Comparison of ENCODE assay signal across 10 cellular contexts in genomic region chrX:133745361-133745760, GRCh38.
A peak's percentile ranks its signal among the peaks of the same experiment; 100 is the strongest.
DNase-seq lines count a peak whose midpoint lies in the region; ATAC-seq, FAIRE-seq and TF ChIP-seq lines count a peak whose summit lies in the region.
"Had no signal": no experiment of that assay in that cellular context is flagged by ENCODE, and none has a peak within 500 bp of the region (broad histone marks: within the 10 kb centered on the region; RNA-seq: fewer than 3 reads in every experiment).

No MANE protein-coding gene starts in this region.

- H3K56ac ChIP-seq in H1 (replicated peaks; ENCODE audit: insufficient read length, low read depth, low read length), result no peak overlapping the region

- TF ChIP-seq EP300 in H1 (IDR thresholded peaks at IDR 0.05; ENCODE audit: borderline replicate concordance in 1 of 2, low read depth in 2 of 2, low read length in 2 of 2), result no peak

- peak; percentile 13 for FAIRE-seq in H1 (lab: Jason Lieb, UNC)

- no peak overlapping the region for H3K18ac ChIP-seq in H1 (ENCODE audit: extremely low read depth, low read length)

- H3K36me3 Mint-ChIP-seq in activated CD8-positive, alpha-beta memory T cell treated with anti-CD3 and anti-CD28 coated beads, Interleukin-2, amount 10 ng/mL, durations not matched to agents 7 days and 5 days, result no peaks in the 10 kb centered on the region

- H3K27me3 Mint-ChIP-seq in activated CD8-positive, alpha-beta memory T cell treated with anti-CD3 and anti-CD28 coated beads, Interleukin-2, amount 10 ng/mL, durations not matched to agents 7 days and 5 days, result no peaks in the 10 kb centered on the region

- H4K91ac ChIP-seq in H1 (replicated peaks; ENCODE audit: insufficient read length, low read length), result no peak overlapping the region

- no peaks in the 10 kb centered on the region for H3K79me2 ChIP-seq in H1 (ENCODE audit: control insufficient read depth in 1 of 2, insufficient read depth in 2 of 2, low read length in 2 of 2)
- H3K79me2 ChIP-seq: parathyroid adenoma had no signal

- H3K36me3 ChIP-seq in H1 (ENCODE audit: control insufficient read depth in 2 of 4, insufficient read depth in 4 of 4, low read length in 3 of 4) (no peaks in the 10 kb centered on the region), heart left ventricle (no peaks in the 10 kb centered on the region)

- H3K4me3 Mint-ChIP-seq in activated CD8-positive, alpha-beta memory T cell treated with anti-CD3 and anti-CD28 coated beads, Interleukin-2, amount 10 ng/mL, durations not matched to agents 7 days and 5 days, result no peak overlapping the region

- no peak overlapping the region for H2BK12ac ChIP-seq in H1 (ENCODE audit: low read depth, low read length)

- H4K5ac ChIP-seq in H1 (ENCODE audit: insufficient read length, low read depth, low read length), result no peak overlapping the region

- peak; percentile 22 to 33; a peak in 3 of 4 replicates for TF ChIP-seq RAD21 in H1 (IDR thresholded peaks at IDR 0.05 in 1 of 2, conservative IDR thresholded peaks at IDR 0.05 in 1 of 2; ENCODE audit: low read depth in 2 of 2, low read length in 2 of 2)

- H2BK120ac ChIP-seq in H1 (replicated peaks; ENCODE audit: low read depth, low read length), result no peak overlapping the region

- no peak overlapping the region for H2AFZ ChIP-seq in H1 (ENCODE audit: low read length)
- H2AFZ ChIP-seq: parathyroid adenoma had no signal

- POLR2A ChIA-PET in H1 (lab: Charles Lee; ENCODE audit: partially characterized antibody) (no interaction called here), GM10248 (lab: Yijun Ruan, JAX) (no interaction called here)

- no peak overlapping the region for H3K14ac ChIP-seq in H1 (ENCODE audit: insufficient read length)

- H3K23me2 ChIP-seq in H1 (ENCODE audit: low read depth, low read length), result no peaks in the 10 kb centered on the region

- no peak overlapping the region for H2BK5ac ChIP-seq in H1 (ENCODE audit: low read depth, low read length)

- H3K4me3 ChIP-seq in H1 (ENCODE audit: extremely low read depth in 1 of 4, insufficient read depth in 2 of 4, low read depth in 3 of 4, low read length in 4 of 4) (no peak overlapping the region), heart left ventricle (no peak overlapping the region)

- ATAC-seq in GM18517 (IDR thresholded peaks at IDR 0.05; ENCODE audit: unreplicated experiment) (peak; percentile 75), GM21381 (IDR thresholded peaks at IDR 0.05; ENCODE audit: unreplicated experiment) (peak; percentile 77), HG03439 (IDR thresholded peaks at IDR 0.05; ENCODE audit: unreplicated experiment) (peak; percentile 74), heart left ventricle (no peak)
- ATAC-seq in activated CD8-positive, alpha-beta memory T cell treated with anti-CD3 and anti-CD28 coated beads, Interleukin-2, amount 10 ng/mL, durations not matched to agents 7 days and 5 days, result no peak

- no peak overlapping the region for H3K9ac ChIP-seq in H1 (replicated peaks in 1 of 4; ENCODE audit: extremely low read depth in 1 of 4, low read depth in 3 of 4, low read length in 3 of 4)
- H3K9ac ChIP-seq: parathyroid adenoma had no signal

- no peak for TF ChIP-seq POLR2A in H1 (IDR thresholded peaks at IDR 0.05; ENCODE audit: control extremely low read depth in 1 of 2, low read depth in 2 of 2, low read length in 2 of 2)
- TF ChIP-seq POLR2A in heart left ventricle (IDR thresholded peaks at IDR 0.05), result no peak

- H3K9me3 ChIP-seq in H1 (ENCODE audit: insufficient read depth in 2 of 2, low read depth in 1 of 2, low read length in 1 of 2) (no peaks in the 10 kb centered on the region), heart left ventricle (no peaks in the 10 kb centered on the region)

- no peaks in the 10 kb centered on the region for H3K9me3 Mint-ChIP-seq in activated CD8-positive, alpha-beta memory T cell treated with anti-CD3 and anti-CD28 coated beads, Interleukin-2, amount 10 ng/mL, durations not matched to agents 7 days and 5 days (ENCODE audit: low read depth)

- H2AK5ac ChIP-seq in H1 (ENCODE audit: low read depth, low read length), result no peak overlapping the region

- H3K27ac Mint-ChIP-seq in activated CD8-positive, alpha-beta memory T cell treated with anti-CD3 and anti-CD28 coated beads, Interleukin-2, amount 10 ng/mL, durations not matched to agents 7 days and 5 days, result no peak overlapping the region

- H3K27me3 ChIP-seq in H1 (replicated peaks in 1 of 4; ENCODE audit: control insufficient read depth in 3 of 4, extremely low read depth in 1 of 4, insufficient read depth in 3 of 4, low read length in 3 of 4) (no peaks in the 10 kb centered on the region), heart left ventricle (peaks cover 0 to 25% (median 0%) of the 10 kb centered on the region in 9 donors)

- CTCF ChIA-PET in H1 (lab: Charles Lee; ENCODE audit: partially characterized antibody), result interaction anchor here (0.9 to 1.3 kb wide), 4 partner anchors 9 to 172 kb away, joined by 3 read pairs; no protein-coding TSS in a partner anchor
- CTCF ChIA-PET in GM10248 (lab: Yijun Ruan, JAX), result no interaction called here
- CTCF ChIA-PET in activated CD8-positive, alpha-beta memory T cell treated with anti-CD3 and anti-CD28 coated beads, Interleukin-2, amount 10 ng/mL, durations not matched to agents 7 days and 5 days (lab: Charles Lee), result no interaction called here

- H4K8ac ChIP-seq in H1 (ENCODE audit: extremely low read depth, insufficient read depth, low read length), result no peak overlapping the region

- intact Hi-C loops in heart left ventricle (cut with DNase I), result no loop called here

- no peaks in the 10 kb centered on the region for H4K20me1 ChIP-seq in H1 (replicated peaks in 1 of 2; ENCODE audit: control insufficient read depth in 1 of 2, insufficient read depth in 2 of 2, low read length in 2 of 2)

- peak in 1 of 3 experiments; percentile 12; a peak in 1 of 4 replicates for TF ChIP-seq CTCF in H1 (IDR thresholded peaks at IDR 0.05; ENCODE audit: control extremely low read depth in 1 of 3, insufficient read depth in 1 of 3, low read depth in 1 of 3, low read length in 3 of 3)
- TF ChIP-seq CTCF in heart left ventricle (IDR thresholded peaks at IDR 0.05), result no peak
- no peak for TF ChIP-seq CTCF in GM10248 (IDR thresholded peaks at IDR 0.05; ENCODE audit: control extremely low read depth, extremely low read depth, low read depth, missing control alignments)

- H2BK20ac ChIP-seq in H1 (ENCODE audit: low read length), result no peak overlapping the region

- no peak overlapping the region for H3K23ac ChIP-seq in H1 (ENCODE audit: insufficient read length)

- no peaks in the 10 kb centered on the region for H3K79me1 ChIP-seq in H1 (ENCODE audit: low read depth, low read length)

- no peaks in the 10 kb centered on the region for H3K4me1 Mint-ChIP-seq in activated CD8-positive, alpha-beta memory T cell treated with anti-CD3 and anti-CD28 coated beads, Interleukin-2, amount 10 ng/mL, durations not matched to agents 7 days and 5 days

- no peak overlapping the region for H3K4me2 ChIP-seq in H1 (ENCODE audit: insufficient read depth in 1 of 2, low read depth in 2 of 2, low read length in 2 of 2)

- H3K27ac ChIP-seq in H1 (ENCODE audit: low read depth, low read length) (no peak overlapping the region), heart left ventricle (no peak overlapping the region)
- H3K27ac ChIP-seq: parathyroid adenoma had no signal

- H3K4me1 ChIP-seq in H1 (replicated peaks in 1 of 4; ENCODE audit: control insufficient read depth in 3 of 4, insufficient read depth in 4 of 4, low read length in 3 of 4) (no peaks in the 10 kb centered on the region), heart left ventricle (no peaks in the 10 kb centered on the region)
- H3K4me1 ChIP-seq: parathyroid adenoma had no signal

- no peak overlapping the region for H3K4ac ChIP-seq in H1 (replicated peaks; ENCODE audit: insufficient read length, low read depth, low read length)

- H2BK15ac ChIP-seq in H1 (ENCODE audit: low read length), result no peak overlapping the region

- DNase-seq in H1 (ENCODE audit: low read depth in 1 of 2, low spot score in 2 of 2), result no peak
- DNase-seq in heart left ventricle, result no peak
- no peak for DNase-seq in GM10248 (ENCODE audit: extremely low spot score)
- no peak for DNase-seq in activated CD8-positive, alpha-beta memory T cell treated with anti-CD3 and anti-CD28 coated beads, Interleukin-2, amount 10 ng/mL, durations not matched to agents 7 days and 5 days
- DNase-seq: activated effector memory CD4-positive, alpha-beta T cell treated with anti-CD3 and anti-CD28 coated beads, Interleukin-2, amount 50 U/mL, for 16 hours; NCI-H2171 treated with DMSO at 0.1 percent for 48 hours had no signal

TF ChIP-seq in H1, 55 proteins besides CTCF, POLR2A, EP300 and RAD21:
- TF ChIP-seq PHF8 (conservative IDR thresholded peaks at IDR 0.05; ENCODE audit: low read depth, low read length), result no peak
- TF ChIP-seq ATF2 (IDR thresholded peaks at IDR 0.05; ENCODE audit: low read length), result no peak
- no peak for TF ChIP-seq EZH2 (IDR thresholded peaks at IDR 0.05; ENCODE audit: low read depth, low read length, severe bottlenecking)
- TF ChIP-seq ZNF274 (IDR thresholded peaks at IDR 0.05; ENCODE audit: borderline replicate concordance, extremely low read depth, low read length), result no peak
- TF ChIP-seq SUZ12 (IDR thresholded peaks at IDR 0.05; ENCODE audit: low read length), result no peak
- TF ChIP-seq NRF1 (IDR thresholded peaks at IDR 0.05; ENCODE audit: low read depth, low read length), result no peak
- no peak for TF ChIP-seq CREB1 (IDR thresholded peaks at IDR 0.05)
- no peak for TF ChIP-seq SAP30 (IDR thresholded peaks at IDR 0.05; ENCODE audit: insufficient read depth, insufficient replicate concordance, low read length)
- TF ChIP-seq KDM5A (IDR thresholded peaks at IDR 0.05; ENCODE audit: low read length), result no peak
- TF ChIP-seq EGR1 (IDR thresholded peaks at IDR 0.05; ENCODE audit: borderline replicate concordance, low read depth, low read length), result no peak
- no peak for TF ChIP-seq BRCA1 (IDR thresholded peaks at IDR 0.05; ENCODE audit: low read depth, low read length)
- TF ChIP-seq TAF7 (optimal IDR thresholded peaks at IDR 0.05; ENCODE audit: borderline replicate concordance, low read depth, low read length), result no peak
- TF ChIP-seq CBX8 (IDR thresholded peaks at IDR 0.05; ENCODE audit: borderline replicate concordance, low read depth, low read length), result no peak

Comparison
In these comparisons a context has a peak if more than half of its experiments do, and no peak if none do; other contexts are left out.
1. ATAC-seq: peak in GM18517 (single experiment), GM21381 (single experiment) and HG03439 (single experiment); none in heart left ventricle (0 of 4) and activated CD8-positive, alpha-beta memory T cell treated with anti-CD3 and anti-CD28 coated beads, Interleukin-2, amount 10 ng/mL, durations not matched to agents 7 days and 5 days (single experiment).